ENCODE assay signal across 1 cellular context in genomic region chr11:34977039-34977906, GRCh38.
TF ChIP-seq lines count a peak whose summit lies in the region.

No MANE protein-coding gene starts in this region.

TF ChIP-seq in A549, 52 proteins besides CTCF, POLR2A, EP300 and RAD21 (continued from another document):
- TF ChIP-seq EHMT2 (IDR thresholded peaks at IDR 0.05; ENCODE audit: low read depth): no peak
- no peak for TF ChIP-seq PBX3 (IDR thresholded peaks at IDR 0.05)
- TF ChIP-seq RCOR1 (IDR thresholded peaks at IDR 0.05; ENCODE audit: low read depth, low read length): no peak
- TF ChIP-seq, protein P1, sequence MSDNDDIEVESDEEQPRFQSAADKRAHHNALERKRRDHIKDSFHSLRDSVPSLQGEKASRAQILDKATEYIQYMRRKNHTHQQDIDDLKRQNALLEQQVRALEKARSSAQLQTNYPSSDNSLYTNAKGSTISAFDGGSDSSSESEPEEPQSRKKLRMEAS (IDR thresholded peaks at IDR 0.05): no peak
- no peak for TF ChIP-seq RNF2 (IDR thresholded peaks at IDR 0.05; ENCODE audit: borderline replicate concordance, low read depth)
- no peak for TF ChIP-seq CHD4 (IDR thresholded peaks at IDR 0.05; ENCODE audit: borderline replicate concordance)
- no peak for TF ChIP-seq JUN (IDR thresholded peaks at IDR 0.05)
- TF ChIP-seq FOSL2 (IDR thresholded peaks at IDR 0.05): peak; percentile 17; the same call in 1 of the 2 replicates
- no peak; the same call in none of the 2 replicates for TF ChIP-seq FOSL2 (CRISPR knock-in tag; IDR thresholded peaks at IDR 0.05)
- no peak for TF ChIP-seq TFCP2L1 (CRISPR knock-in tag; IDR thresholded peaks at IDR 0.05)
- TF ChIP-seq SREBF2 (IDR thresholded peaks at IDR 0.05): no peak
- TF ChIP-seq, protein P2, sequence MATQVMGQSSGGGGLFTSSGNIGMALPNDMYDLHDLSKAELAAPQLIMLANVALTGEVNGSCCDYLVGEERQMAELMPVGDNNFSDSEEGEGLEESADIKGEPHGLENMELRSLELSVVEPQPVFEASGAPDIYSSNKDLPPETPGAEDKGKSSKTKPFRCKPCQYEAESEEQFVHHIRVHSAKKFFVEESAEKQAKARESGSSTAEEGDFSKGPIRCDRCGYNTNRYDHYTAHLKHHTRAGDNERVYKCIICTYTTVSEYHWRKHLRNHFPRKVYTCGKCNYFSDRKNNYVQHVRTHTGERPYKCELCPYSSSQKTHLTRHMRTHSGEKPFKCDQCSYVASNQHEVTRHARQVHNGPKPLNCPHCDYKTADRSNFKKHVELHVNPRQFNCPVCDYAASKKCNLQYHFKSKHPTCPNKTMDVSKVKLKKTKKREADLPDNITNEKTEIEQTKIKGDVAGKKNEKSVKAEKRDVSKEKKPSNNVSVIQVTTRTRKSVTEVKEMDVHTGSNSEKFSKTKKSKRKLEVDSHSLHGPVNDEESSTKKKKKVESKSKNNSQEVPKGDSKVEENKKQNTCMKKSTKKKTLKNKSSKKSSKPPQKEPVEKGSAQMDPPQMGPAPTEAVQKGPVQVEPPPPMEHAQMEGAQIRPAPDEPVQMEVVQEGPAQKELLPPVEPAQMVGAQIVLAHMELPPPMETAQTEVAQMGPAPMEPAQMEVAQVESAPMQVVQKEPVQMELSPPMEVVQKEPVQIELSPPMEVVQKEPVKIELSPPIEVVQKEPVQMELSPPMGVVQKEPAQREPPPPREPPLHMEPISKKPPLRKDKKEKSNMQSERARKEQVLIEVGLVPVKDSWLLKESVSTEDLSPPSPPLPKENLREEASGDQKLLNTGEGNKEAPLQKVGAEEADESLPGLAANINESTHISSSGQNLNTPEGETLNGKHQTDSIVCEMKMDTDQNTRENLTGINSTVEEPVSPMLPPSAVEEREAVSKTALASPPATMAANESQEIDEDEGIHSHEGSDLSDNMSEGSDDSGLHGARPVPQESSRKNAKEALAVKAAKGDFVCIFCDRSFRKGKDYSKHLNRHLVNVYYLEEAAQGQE (IDR thresholded peaks at IDR 0.05): no peak
- TF ChIP-seq KDM1A (IDR thresholded peaks at IDR 0.05; ENCODE audit: low read depth): no peak
- no peak for TF ChIP-seq FOXS1 (CRISPR knock-in tag; IDR thresholded peaks at IDR 0.05)
- TF ChIP-seq ZFP36 (IDR thresholded peaks at IDR 0.05; ENCODE audit: borderline replicate concordance, partially characterized antibody): no peak
- no peak for TF ChIP-seq HOXB13 (CRISPR knock-in tag; IDR thresholded peaks at IDR 0.05; ENCODE audit: low read depth)
- no peak for TF ChIP-seq RARB (CRISPR knock-in tag; IDR thresholded peaks at IDR 0.05)
- TF ChIP-seq MAZ (IDR thresholded peaks at IDR 0.05; ENCODE audit: borderline replicate concordance, low read depth, low read length): no peak
